1 cellular context compared by ENCODE assay signal in genomic region chr17:64471440-64471839, GRCh38.
TF ChIP-seq lines count a peak whose summit lies in the region.

No MANE protein-coding gene starts in this region.

TF ChIP-seq in K562, 482 proteins besides CTCF, POLR2A, EP300 and RAD21:
- TF ChIP-seq FOXA1 (IDR thresholded peaks at IDR 0.05; ENCODE audit: borderline replicate concordance) (no peak), CEBPB (tag; IDR thresholded peaks at IDR 0.05) (0 out of 2 replicates have a peak, but pooled peaks have one; percentile 6)
